Comparison of ENCODE assay signal across 21 cellular contexts in genomic region chr3:121483290-121483689, GRCh38.
DNase-seq lines count a peak whose midpoint lies in the region.
"Had no signal": no experiment of that assay in that cellular context is flagged by ENCODE, and none has a peak within 500 bp of the region (broad histone marks: within the 10 kb centered on the region; RNA-seq: fewer than 3 reads in every experiment).

No MANE protein-coding gene starts in this region.

- no peak overlapping the region for H3K9ac ChIP-seq in Karpas-422 (ENCODE audit: low read length)
- H3K9ac ChIP-seq: KMS-11, parathyroid adenoma had no signal

- DNase-seq in ELR (ENCODE audit: low read depth) = peak; percentile 81
- DNase-seq in RPMI7951 (ENCODE audit: low read depth) = peak; percentile 28
- no peak for DNase-seq in epithelial cell of prostate (ENCODE audit: low read depth, low spot score)
- DNase-seq in renal cortical epithelial cell (ENCODE audit: low read depth) = peak; percentile 41
- no peak for DNase-seq in NCI-H748 treated with DMSO at 0.1 percent for 48 hours (lab: John Stamatoyannopoulos, UW)
- no peak for DNase-seq in Ammon's horn (ENCODE audit: low spot score)
- DNase-seq in stimulated activated CD4-positive, alpha-beta T cell treated with anti-CD3 and anti-CD28 coated beads, Interleukin-4, amount 100 ng/mL, for 4 hours = no peak
- no peak for DNase-seq in Karpas-422
- DNase-seq: activated CD4-positive, alpha-beta memory T cell treated with anti-CD3 and anti-CD28 coated beads for 36 hours; activated T-cell treated with anti-CD3 and anti-CD28 coated beads, Interleukin-2, amount 50 U/mL, for 4 hours; DMS153; gastrocnemius medialis; lower lobe of right lung; NCI-H1417 treated with DMSO at 0.1 percent for 48 hours; Peyer's patch had no signal

- no peak overlapping the region for H3K4me2 ChIP-seq in Karpas-422 (ENCODE audit: low read depth, low read length, poor library complexity, severe bottlenecking)
- H3K4me2 ChIP-seq: GM23338, KMS-11 had no signal

- H3K4me1 ChIP-seq in Karpas-422 (ENCODE audit: low read length) = no peaks in the 10 kb centered on the region
- H3K4me1 ChIP-seq: gastrocnemius medialis, lower lobe of right lung, parathyroid adenoma, Peyer's patch, tibial nerve had no signal

- no peak overlapping the region for H2AFZ ChIP-seq in Karpas-422 (ENCODE audit: low read length)
- H2AFZ ChIP-seq: GM23338, parathyroid adenoma had no signal

- H4K20me1 ChIP-seq in Karpas-422 (ENCODE audit: insufficient read depth, low read depth, low read length) = no peaks in the 10 kb centered on the region

- H3K36me3 ChIP-seq in Karpas-422 (ENCODE audit: insufficient read depth, low read length) = peaks cover 35% of the 10 kb centered on the region; the same call in 1 of the 2 replicates
- H3K36me3 ChIP-seq: gastrocnemius medialis, lower lobe of right lung, Peyer's patch, tibial nerve had no signal

- H3K27me3 ChIP-seq in Karpas-422 (ENCODE audit: low read length) = no peaks in the 10 kb centered on the region
- H3K27me3 ChIP-seq: gastrocnemius medialis, Peyer's patch, tibial nerve had no signal

- H3K27ac ChIP-seq in epithelial cell of prostate (peak overlapping the region; percentile 66), Karpas-422 (ENCODE audit: low read length) (no peak overlapping the region)
- H3K27ac ChIP-seq: C4-2B, gastrocnemius medialis, HL-60, KMS-11, lower lobe of right lung, parathyroid adenoma, Peyer's patch, tibial nerve had no signal

- H3K9me3 ChIP-seq in Karpas-422 (ENCODE audit: low read length) = no peaks in the 10 kb centered on the region
- H3K9me3 ChIP-seq: gastrocnemius medialis, lower lobe of right lung, Peyer's patch, tibial nerve had no signal

- H3K4me3 ChIP-seq in Karpas-422 (ENCODE audit: low read length) = no peak overlapping the region
- H3K4me3 ChIP-seq: gastrocnemius medialis, GM23338, lower lobe of right lung, Peyer's patch, tibial nerve had no signal

- H3K79me2 ChIP-seq in Karpas-422 (ENCODE audit: low read length) = peaks cover 11% of the 10 kb centered on the region; the same call in 1 of the 2 replicates
- H3K79me2 ChIP-seq: parathyroid adenoma had no signal

- no peaks in the 10 kb centered on the region for H3K9me2 ChIP-seq in Karpas-422 (replicated peaks; ENCODE audit: insufficient read depth, low read length)

Comparison
In these comparisons a context has a peak if more than half of its experiments do, and no peak if none do; other contexts are left out.
1. DNase-seq: peak in ELR (single experiment), RPMI7951 (single experiment) and renal cortical epithelial cell (single experiment); none in epithelial cell of prostate (single experiment), NCI-H748 treated with DMSO at 0.1 percent for 48 hours (single experiment), Ammon's horn (single experiment), stimulated activated CD4-positive, alpha-beta T cell treated with anti-CD3 and anti-CD28 coated beads, Interleukin-4, amount 100 ng/mL, for 4 hours (0 of 2) and Karpas-422 (single experiment).